Comparison of ENCODE assay signal across 18 cellular contexts in genomic region chr12:51222461-51222860, GRCh38. TPM values are rescaled to one million over a fixed set of nuclear protein-coding genes. Genes with fewer than 3 reads are reported as not detected.
DNase-seq lines count a peak whose midpoint lies in the region; ATAC-seq and TF ChIP-seq lines count a peak whose summit lies in the region.
"Had no signal": no experiment of that assay in that cellular context is flagged by ENCODE, and none has a peak within 500 bp of the region (broad histone marks: within the 10 kb centered on the region; RNA-seq: fewer than 3 reads in every experiment).

No MANE protein-coding gene starts in this region.

- peaks cover 0 to 14% (median 7%) of the 10 kb centered on the region in 4 donors for H3K4me1 ChIP-seq in tibial artery

- no peak for TF ChIP-seq CTCF in tibial artery (IDR thresholded peaks at IDR 0.05)

- no peaks in the 10 kb centered on the region for H3K27me3 ChIP-seq in tibial artery
- H3K27me3 ChIP-seq: transverse colon had no signal

- H3K9me3 ChIP-seq in tibial artery, result no peaks in the 10 kb centered on the region
- H3K9me3 ChIP-seq: transverse colon had no signal

- ATAC-seq in HG03521 (IDR thresholded peaks at IDR 0.05; ENCODE audit: unreplicated experiment), result no peak
- ATAC-seq in activated CD4-positive, CD25-positive, alpha-beta regulatory T cell treated with anti-CD3 and anti-CD28 coated beads, Interleukin-2, amount 50 U/mL, for 24 hours, result no peak
- ATAC-seq: left ventricle myocardium superior, right cardiac atrium had no signal

- intact Hi-C loops in tibial artery (cut with DNase I; ENCODE audit: low total_unique reads), result no loop called here

- no peak overlapping the region for H3K27ac ChIP-seq in tibial artery
- H3K27ac ChIP-seq: transverse colon had no signal

- H3K4me3 ChIP-seq in tibial artery, result no peak overlapping the region
- H3K4me3 ChIP-seq: transverse colon had no signal

- peak; percentile 79 for DNase-seq in HT-29 (ENCODE audit: low spot score)
- peak; percentile 79 for DNase-seq in NCI-H69 (lab: John Stamatoyannopoulos, UW)
- DNase-seq in dermis blood vessel endothelial cell, result peak; percentile 73
- DNase-seq in renal cortical epithelial cell (ENCODE audit: low read depth), result peak; percentile 61
- no peak for DNase-seq in tibial artery
- DNase-seq: activated CD4-positive, alpha-beta T cell treated with anti-CD3 and anti-CD28 coated beads for 48 hours; activated CD8-positive, alpha-beta memory T cell treated with anti-CD3 and anti-CD28 coated beads, Interleukin-2, amount 50 U/mL, for 4 hours; activated gamma-delta T cell treated with Interleukin-2 at 50 U/mL for 16 hours; effector CD4-positive, alpha-beta T cell; Kasumi-1; left ventricle myocardium superior; NCI-H1694; NCI-H446; stimulated activated CD4-positive, alpha-beta T cell treated with anti-CD3 and anti-CD28 coated beads, Interleukin-15, amount 100 ng/mL, for 24 hours; transverse colon had no signal

- H3K36me3 ChIP-seq in tibial artery, result no peaks in the 10 kb centered on the region
- H3K36me3 ChIP-seq: transverse colon had no signal

RNA-seq across cellular contexts. Expression of gene POU6F1, which starts 4.6 kb away (rescaled TPM):
- 0.05 TPM in 1 of 2 replicates, not detected in the other for total RNA-seq in HT-29 (2014; rRNA removed; shearing (Covaris generic))
- 2.6 and 4.8 TPM in 2 replicates for total RNA-seq in dermis blood vessel endothelial cell
- total RNA-seq in renal cortical epithelial cell, result 0.35 and 2.6 TPM in 2 replicates

RNA-seq across cellular contexts. Expression of gene DAZAP2, which starts 16.2 kb away (rescaled TPM):
- 174 and 187 TPM in 2 replicates for total RNA-seq in HT-29 (2014; rRNA removed; shearing (Covaris generic))
- 78.6 and 129 TPM in 2 replicates for total RNA-seq in dermis blood vessel endothelial cell
- total RNA-seq in renal cortical epithelial cell, result 88.9 and 170 TPM in 2 replicates

RNA-seq across cellular contexts. Expression of gene SMAGP, which starts 47.8 kb away (rescaled TPM):
- total RNA-seq in HT-29 (2014; rRNA removed; shearing (Covaris generic)), result 93.2 and 125 TPM in 2 replicates
- total RNA-seq in dermis blood vessel endothelial cell, result 15.1 and 24.0 TPM in 2 replicates
- total RNA-seq in renal cortical epithelial cell, result 19.8 and 22.5 TPM in 2 replicates

RNA-seq across cellular contexts. Expression of gene TFCP2, which starts 49.5 kb away (rescaled TPM):
- total RNA-seq in HT-29 (2014; rRNA removed; shearing (Covaris generic)), result 8.4 and 8.7 TPM in 2 replicates
- 10.9 and 20.8 TPM in 2 replicates for total RNA-seq in dermis blood vessel endothelial cell
- total RNA-seq in renal cortical epithelial cell, result 14.1 and 31.3 TPM in 2 replicates

Comparison
In these comparisons a context has a peak if more than half of its experiments do, and no peak if none do; other contexts are left out.
1. DNase-seq: peak in HT-29 (single experiment), NCI-H69 (single experiment), dermis blood vessel endothelial cell (single experiment) and renal cortical epithelial cell (single experiment); none in tibial artery (0 of 2).